ENCODE assay signal across 20 cellular contexts in genomic region chr12:22105542-22105941, GRCh38.
"Had no signal": no experiment of that assay in that cellular context is flagged by ENCODE, and none has a peak within 500 bp of the region (broad histone marks: within the 10 kb centered on the region; RNA-seq: fewer than 3 reads in every experiment).

No MANE protein-coding gene starts in this region.

- DNase-seq: colonic mucosa; dermis blood vessel endothelial cell; erythroblast; kidney; left colon; left ventricle myocardium superior; naive thymus-derived CD8-positive, alpha-beta T cell; psoas muscle; retina; right lobe of liver; spleen; stimulated activated CD4-positive, alpha-beta T cell treated with anti-CD3 and anti-CD28 coated beads, Interleukin-15, amount 100 ng/mL, for 24 hours; stimulated activated CD4-positive, alpha-beta T cell treated with anti-CD3 and anti-CD28 coated beads, Interleukin-1b, Interleukin-23, amount 100 ng/mL, for 48 hours; stimulated activated CD4-positive, alpha-beta T cell treated with anti-CD3 and anti-CD28 coated beads, Interleukin-4, amount 100 ng/mL, for 24 hours; substantia nigra; trophoblast cell had no signal

- H3K4me3 Mint-ChIP-seq: naive thymus-derived CD8-positive, alpha-beta T cell; stimulated activated memory B cell treated with anti-CD40 and anti-IgM and Interleukin-4, amounts not matched to agents 10 μg/mL and 1 μg/mL and 100 μg/mL, for 72 hours; stimulated activated naive CD8-positive, alpha-beta T cell treated with anti-CD3 and anti-CD28 coated beads, Interleukin-15, Interleukin-2, amounts not matched to agents 100 ng/mL and 50 ng/mL, for 24 hours had no signal

- H3K36me3 Mint-ChIP-seq: stimulated activated memory B cell treated with anti-CD40 and anti-IgM and Interleukin-4, amounts not matched to agents 10 μg/mL and 1 μg/mL and 100 μg/mL, for 72 hours had no signal

- ATAC-seq: left colon; left ventricle myocardium superior; naive thymus-derived CD8-positive, alpha-beta T cell; psoas muscle; right lobe of liver; stimulated activated memory B cell treated with anti-CD40 and anti-IgM and Interleukin-4, amounts not matched to agents 10 μg/mL and 1 μg/mL and 100 μg/mL, for 72 hours had no signal

- H3K9me3 ChIP-seq: colonic mucosa, neutrophil, psoas muscle, right lobe of liver, spleen had no signal

- H3K27ac Mint-ChIP-seq: stimulated activated memory B cell treated with anti-CD40 and anti-IgM and Interleukin-4, amounts not matched to agents 10 μg/mL and 1 μg/mL and 100 μg/mL, for 72 hours; stimulated activated naive CD8-positive, alpha-beta T cell treated with anti-CD3 and anti-CD28 coated beads, Interleukin-15, Interleukin-2, amounts not matched to agents 100 ng/mL and 50 ng/mL, for 24 hours had no signal

- H3K4me1 ChIP-seq: colonic mucosa, psoas muscle, right lobe of liver had no signal

- H3K9me3 Mint-ChIP-seq: stimulated activated memory B cell treated with anti-CD40 and anti-IgM and Interleukin-4, amounts not matched to agents 10 μg/mL and 1 μg/mL and 100 μg/mL, for 72 hours; stimulated activated naive CD8-positive, alpha-beta T cell treated with anti-CD3 and anti-CD28 coated beads, Interleukin-15, Interleukin-2, amounts not matched to agents 100 ng/mL and 50 ng/mL, for 24 hours had no signal

- H3K27me3 ChIP-seq: colonic mucosa, neutrophil, right lobe of liver, spleen had no signal

- H3K4me3 ChIP-seq: colonic mucosa, lung, psoas muscle, right lobe of liver, spleen had no signal

- H3K27ac ChIP-seq: colonic mucosa, neutrophil, psoas muscle, right lobe of liver, spleen had no signal

- H3K4me1 Mint-ChIP-seq: stimulated activated memory B cell treated with anti-CD40 and anti-IgM and Interleukin-4, amounts not matched to agents 10 μg/mL and 1 μg/mL and 100 μg/mL, for 72 hours had no signal

- H3K27me3 Mint-ChIP-seq: naive thymus-derived CD8-positive, alpha-beta T cell; stimulated activated memory B cell treated with anti-CD40 and anti-IgM and Interleukin-4, amounts not matched to agents 10 μg/mL and 1 μg/mL and 100 μg/mL, for 72 hours; stimulated activated naive CD8-positive, alpha-beta T cell treated with anti-CD3 and anti-CD28 coated beads, Interleukin-15, Interleukin-2, amounts not matched to agents 100 ng/mL and 50 ng/mL, for 24 hours had no signal

- H3K36me3 ChIP-seq: colonic mucosa, neutrophil, right lobe of liver, spleen had no signal
